Comparison of ENCODE assay signal across 13 cellular contexts in the genomic region with DNA sequence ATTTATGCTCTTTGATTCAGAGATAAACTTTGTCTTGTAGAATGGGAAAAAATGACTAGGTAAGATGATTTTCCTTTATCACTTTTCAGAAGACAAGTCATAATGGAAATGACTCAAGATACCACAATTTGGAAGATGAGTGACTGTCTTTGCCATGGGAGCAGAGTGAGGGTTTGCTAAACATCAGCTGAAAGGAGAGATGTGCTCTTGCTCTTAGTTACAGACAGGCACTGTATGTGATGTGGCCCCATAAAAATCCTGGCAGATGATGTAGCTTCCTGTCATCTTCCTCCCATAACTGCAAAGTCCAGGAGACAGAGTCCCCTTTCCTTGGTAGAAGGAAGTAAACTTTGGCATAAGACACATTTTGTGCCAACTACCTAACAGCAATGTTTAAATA. TPM values are rescaled to one million over a fixed set of nuclear protein-coding genes. Genes with fewer than 3 reads are reported as not detected.
A peak's percentile ranks its signal among the peaks of the same experiment; 100 is the strongest.
DNase-seq lines count a peak whose midpoint lies in the region; ATAC-seq and FAIRE-seq lines count a peak whose summit lies in the region.
"Had no signal": no experiment of that assay in that cellular context is flagged by ENCODE, and none has a peak within 500 bp of the region (broad histone marks: within the 10 kb centered on the region; RNA-seq: fewer than 3 reads in every experiment).

No MANE protein-coding gene starts in this region.

- no peak overlapping the region for H3K27ac ChIP-seq in small intestine (ENCODE audit: low read depth in 1 of 2, low read length in 1 of 2)
- H3K27ac ChIP-seq: SJCRH30, vagina had no signal

- peaks cover 89% of the 10 kb centered on the region for H3K4me1 Mint-ChIP-seq in activated T-cell treated with anti-CD3 and anti-CD28 coated beads, Interleukin-2, amount 50 U/mL, for 24 hours (ENCODE audit: low read depth)
- H3K4me1 Mint-ChIP-seq in activated naive CD4-positive, alpha-beta T cell treated with anti-CD3 and anti-CD28 coated beads, Interleukin-2, amount 50 U/mL, for 24 hours, result peaks cover 86% of the 10 kb centered on the region
- H3K4me1 Mint-ChIP-seq in stimulated activated effector memory CD8-positive, alpha-beta T cell treated with anti-CD3 and anti-CD28 coated beads, Interleukin-12 subunit alpha, Interleukin-12 subunit beta, amount 100 ng/mL, for 72 hours, result peaks cover 29% of the 10 kb centered on the region

- H3K27ac Mint-ChIP-seq in activated T-cell treated with anti-CD3 and anti-CD28 coated beads, Interleukin-2, amount 50 U/mL, for 24 hours, result peak overlapping the region; percentile 99
- H3K27ac Mint-ChIP-seq in activated naive CD4-positive, alpha-beta T cell treated with anti-CD3 and anti-CD28 coated beads, Interleukin-2, amount 50 U/mL, for 24 hours, result peak overlapping the region; percentile 100
- peak overlapping the region; percentile 91 for H3K27ac Mint-ChIP-seq in stimulated activated effector memory CD8-positive, alpha-beta T cell treated with anti-CD3 and anti-CD28 coated beads, Interleukin-12 subunit alpha, Interleukin-12 subunit beta, amount 100 ng/mL, for 72 hours

- H3K27me3 ChIP-seq in small intestine (ENCODE audit: control insufficient read depth in 2 of 2, insufficient read depth in 2 of 2, low read length in 2 of 2), result no peaks in the 10 kb centered on the region
- H3K27me3 ChIP-seq: SJCRH30, vagina had no signal

- H3K36me3 Mint-ChIP-seq in activated T-cell treated with anti-CD3 and anti-CD28 coated beads, Interleukin-2, amount 50 U/mL, for 24 hours (ENCODE audit: low read depth), result peaks cover 91% of the 10 kb centered on the region
- H3K36me3 Mint-ChIP-seq in activated naive CD4-positive, alpha-beta T cell treated with anti-CD3 and anti-CD28 coated beads, Interleukin-2, amount 50 U/mL, for 24 hours, result peaks cover 40% of the 10 kb centered on the region
- peaks cover 8% of the 10 kb centered on the region for H3K36me3 Mint-ChIP-seq in stimulated activated effector memory CD8-positive, alpha-beta T cell treated with anti-CD3 and anti-CD28 coated beads, Interleukin-12 subunit alpha, Interleukin-12 subunit beta, amount 100 ng/mL, for 72 hours

- no peak overlapping the region for H3K4me3 ChIP-seq in small intestine (ENCODE audit: low read depth in 1 of 2, low read length in 2 of 2)
- H3K4me3 ChIP-seq: SJCRH30, vagina had no signal

- H3K4me3 Mint-ChIP-seq in activated T-cell treated with anti-CD3 and anti-CD28 coated beads, Interleukin-2, amount 50 U/mL, for 24 hours, result peak overlapping the region; percentile 65
- H3K4me3 Mint-ChIP-seq in activated naive CD4-positive, alpha-beta T cell treated with anti-CD3 and anti-CD28 coated beads, Interleukin-2, amount 50 U/mL, for 24 hours, result peak overlapping the region; percentile 76
- H3K4me3 Mint-ChIP-seq in stimulated activated effector memory CD8-positive, alpha-beta T cell treated with anti-CD3 and anti-CD28 coated beads, Interleukin-12 subunit alpha, Interleukin-12 subunit beta, amount 100 ng/mL, for 72 hours, result peak overlapping the region; percentile 41

- ATAC-seq in stimulated activated effector memory CD8-positive, alpha-beta T cell treated with anti-CD3 and anti-CD28 coated beads, Interleukin-12 subunit alpha, Interleukin-12 subunit beta, amount 100 ng/mL, for 72 hours, result peak; percentile 95
- ATAC-seq in HG02763 (IDR thresholded peaks at IDR 0.05; ENCODE audit: unreplicated experiment), result no peak
- ATAC-seq: left ventricle myocardium superior had no signal

- H3K4me1 ChIP-seq in small intestine (ENCODE audit: control insufficient read depth in 2 of 2, insufficient read depth in 1 of 2, low read depth in 1 of 2, low read length in 1 of 2), result no peaks in the 10 kb centered on the region
- H3K4me1 ChIP-seq: SJCRH30, vagina had no signal

- no peaks in the 10 kb centered on the region for H3K9me3 Mint-ChIP-seq in activated T-cell treated with anti-CD3 and anti-CD28 coated beads, Interleukin-2, amount 50 U/mL, for 24 hours
- peaks cover 9% of the 10 kb centered on the region for H3K9me3 Mint-ChIP-seq in activated naive CD4-positive, alpha-beta T cell treated with anti-CD3 and anti-CD28 coated beads, Interleukin-2, amount 50 U/mL, for 24 hours
- no peaks in the 10 kb centered on the region for H3K9me3 Mint-ChIP-seq in stimulated activated effector memory CD8-positive, alpha-beta T cell treated with anti-CD3 and anti-CD28 coated beads, Interleukin-12 subunit alpha, Interleukin-12 subunit beta, amount 100 ng/mL, for 72 hours

- FAIRE-seq in small intestine (lab: Jason Lieb, UNC), result no peak

- no peaks in the 10 kb centered on the region for H3K9me3 ChIP-seq in small intestine (ENCODE audit: control insufficient read depth, low read depth)
- H3K9me3 ChIP-seq: SJCRH30, vagina had no signal

- no peak for DNase-seq in activated T-cell treated with anti-CD3 and anti-CD28 coated beads, Interleukin-2, amount 50 U/mL, for 24 hours
- no peak for DNase-seq in activated T-cell treated with anti-CD3 and anti-CD28 coated beads, Interleukin-2, amount 50 U/mL, for 48 hours
- DNase-seq in RPMI7951 (ENCODE audit: low read depth), result peak; percentile 49
- DNase-seq in stimulated activated effector memory CD8-positive, alpha-beta T cell treated with anti-CD3 and anti-CD28 coated beads, Interleukin-12 subunit alpha, Interleukin-12 subunit beta, amount 100 ng/mL, for 72 hours (ENCODE audit: low spot score in 2 of 2), result no peak
- no peak for DNase-seq in amygdala (lab: John Stamatoyannopoulos, UW)
- DNase-seq in small intestine, result no peak
- DNase-seq: caudate nucleus; effector memory CD4-positive, alpha-beta T cell; left ventricle myocardium superior; SJCRH30 had no signal

- no peaks in the 10 kb centered on the region for H3K36me3 ChIP-seq in small intestine (ENCODE audit: control insufficient read depth in 2 of 2, insufficient read depth in 2 of 2, low read length in 2 of 2)
- H3K36me3 ChIP-seq: vagina had no signal

- H3K27me3 Mint-ChIP-seq in activated T-cell treated with anti-CD3 and anti-CD28 coated beads, Interleukin-2, amount 50 U/mL, for 24 hours, result no peaks in the 10 kb centered on the region
- H3K27me3 Mint-ChIP-seq in activated naive CD4-positive, alpha-beta T cell treated with anti-CD3 and anti-CD28 coated beads, Interleukin-2, amount 50 U/mL, for 24 hours, result no peaks in the 10 kb centered on the region

RNA-seq across cellular contexts. Expression of gene BACH2, which starts 47.6 kb away (rescaled TPM):
- total RNA-seq in RPMI7951 (2014; rRNA removed; shearing (Covaris generic)), result 1.4 and 2.0 TPM in 2 replicates
- polyA plus RNA-seq in small intestine, result under 1 TPM in 2 of 3 donors, not detected in 1; under 0.01 to 0.67 TPM
